1 cellular context compared by ENCODE assay signal in genomic region chr17:27578718-27579085, GRCh38.
TF ChIP-seq lines count a peak whose summit lies in the region.

No MANE protein-coding gene starts in this region.

TF ChIP-seq in GM23338, 12 proteins besides CTCF, POLR2A, EP300 and RAD21 (continued from another document):
- TF ChIP-seq REST (IDR thresholded peaks at IDR 0.05; ENCODE audit: unreplicated experiment) = no peak
